1 cellular context compared by ENCODE assay signal in genomic region chr6:11097476-11097875, GRCh38.
A peak's percentile ranks its signal among the peaks of the same experiment; 100 is the strongest.
TF ChIP-seq lines count a peak whose summit lies in the region.

No MANE protein-coding gene starts in this region.

TF ChIP-seq in GM12878, 131 proteins besides CTCF, POLR2A, EP300 and RAD21:
- TF ChIP-seq GABPA (IDR thresholded peaks at IDR 0.05; ENCODE audit: low read depth): no peak
- peak; percentile 33; the same call in 1 of the 2 replicates for TF ChIP-seq MLLT1 (IDR thresholded peaks at IDR 0.05)
